ENCODE assay signal across 9 cellular contexts in the genomic region with DNA sequence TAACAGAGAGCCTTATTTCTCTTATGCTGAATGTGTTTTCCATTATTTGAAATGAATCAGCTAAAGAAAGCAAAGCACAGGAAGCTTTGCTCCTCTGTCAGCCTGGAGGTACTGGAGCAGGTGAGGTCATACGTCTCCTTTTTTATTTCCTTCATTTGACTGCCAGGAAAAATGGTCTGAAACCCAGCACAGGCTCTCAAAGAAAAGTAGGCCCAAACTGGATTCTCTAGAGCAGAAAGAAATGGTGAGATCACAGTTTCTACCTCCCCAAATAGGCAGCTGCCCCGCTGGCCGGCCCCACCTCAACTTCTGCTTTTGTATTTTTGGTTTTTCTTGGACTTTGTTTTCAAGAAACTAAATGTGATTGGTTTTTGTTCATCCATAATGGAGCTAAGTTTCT.
DNase-seq lines count a peak whose midpoint lies in the region; ATAC-seq and TF ChIP-seq lines count a peak whose summit lies in the region.
"Had no signal": no experiment of that assay in that cellular context is flagged by ENCODE, and none has a peak within 500 bp of the region (broad histone marks: within the 10 kb centered on the region; RNA-seq: fewer than 3 reads in every experiment).

No MANE protein-coding gene starts in this region.

- in situ Hi-C loops in ACHN (cut with HindIII; ENCODE audit: low pct_ligation_motif_present, low pct_unique_long_range_greater_than_20kb, low sequenced_read_pairs), result no loop called here

- no TSS peak for BruUV-seq in PC-3 (replicated peaks; lab: Mats Ljungman, UMichigan)

- H2AFZ ChIP-seq in PC-3 (ENCODE audit: low read length), result no peak overlapping the region

- no peaks in the 10 kb centered on the region for H4K20me1 ChIP-seq in PC-3 (ENCODE audit: low read length)

- no peak for TF ChIP-seq CTCF in PC-3 (conservative IDR thresholded peaks at IDR 0.05; ENCODE audit: low read depth, low read length)
- TF ChIP-seq CTCF in mucosa of descending colon (IDR thresholded peaks at IDR 0.05), result no peak

- peaks cover 80% of the 10 kb centered on the region for H3K4me1 Mint-ChIP-seq in activated CD4-positive, alpha-beta T cell treated with anti-CD3 and anti-CD28 coated beads, Interleukin-2, amount 10 ng/mL, durations not matched to agents 24 days and 14 days

- no peaks in the 10 kb centered on the region for H3F3A ChIP-seq in PC-3 (ENCODE audit: low read length, unreplicated experiment)

- no peak overlapping the region for H3K4me2 ChIP-seq in PC-3 (ENCODE audit: low read length)

- H3K4me3 ChIP-seq in PC-3 (ENCODE audit: low read length) (no peak overlapping the region), mucosa of descending colon (no peak overlapping the region)
- H3K4me3 ChIP-seq: upper lobe of left lung had no signal

- H3K4me1 ChIP-seq in PC-3 (ENCODE audit: insufficient read depth, low read length), result peaks cover 14% of the 10 kb centered on the region
- peaks cover 27% of the 10 kb centered on the region for H3K4me1 ChIP-seq in mucosa of descending colon (ENCODE audit: low read depth)

- H3K9me3 Mint-ChIP-seq in activated CD4-positive, alpha-beta T cell treated with anti-CD3 and anti-CD28 coated beads, Interleukin-2, amount 10 ng/mL, durations not matched to agents 24 days and 14 days, result no peaks in the 10 kb centered on the region

- peak overlapping the region; percentile 84 for H3K27ac Mint-ChIP-seq in activated CD4-positive, alpha-beta T cell treated with anti-CD3 and anti-CD28 coated beads, Interleukin-2, amount 10 ng/mL, durations not matched to agents 24 days and 14 days

- DNase-seq in activated CD4-positive, alpha-beta T cell treated with anti-CD3 and anti-CD28 coated beads, Interleukin-2, amount 10 ng/mL, durations not matched to agents 24 days and 14 days, result peak; percentile 59
- DNase-seq in activated CD4-positive, alpha-beta T cell treated with anti-CD3 and anti-CD28 coated beads for 48 hours, result no peak
- no peak for DNase-seq in PC-3
- DNase-seq in mucosa of descending colon, result peak in 1 of 3 donors; percentile 40
- no peak for DNase-seq in Ammon's horn (ENCODE audit: low spot score)
- no peak for DNase-seq in AML-193 (lab: John Stamatoyannopoulos, UW)
- no peak for DNase-seq in ACHN

- ATAC-seq in HG02938 (IDR thresholded peaks at IDR 0.05; ENCODE audit: unreplicated experiment) (peak; percentile 76), PC-3 (peak; percentile 35; the same call in 1 of the 2 replicates), mucosa of descending colon (peak; percentile 15)

- H3K27me3 ChIP-seq in PC-3 (ENCODE audit: low read length), result no peaks in the 10 kb centered on the region
- H3K27me3 ChIP-seq: upper lobe of left lung had no signal

- no peaks in the 10 kb centered on the region for H3K79me2 ChIP-seq in PC-3 (ENCODE audit: low read length)

- CTCF ChIA-PET in PC-3 (lab: Charles Lee), result no interaction called here

- H3K9me3 ChIP-seq in PC-3 (ENCODE audit: low read length) (no peaks in the 10 kb centered on the region), mucosa of descending colon (no peaks in the 10 kb centered on the region)
- H3K9me3 ChIP-seq: upper lobe of left lung had no signal

- POLR2A ChIA-PET in PC-3 (lab: Charles Lee; ENCODE audit: unreplicated experiment), result no interaction called here

- no peaks in the 10 kb centered on the region for H3K36me3 ChIP-seq in PC-3 (ENCODE audit: low read depth, low read length)
- H3K36me3 ChIP-seq in mucosa of descending colon (ENCODE audit: low read depth), result no peaks in the 10 kb centered on the region

- H3K4me3 Mint-ChIP-seq in activated CD4-positive, alpha-beta T cell treated with anti-CD3 and anti-CD28 coated beads, Interleukin-2, amount 10 ng/mL, durations not matched to agents 24 days and 14 days, result peak overlapping the region; percentile 77

- H3K27me3 Mint-ChIP-seq in activated CD4-positive, alpha-beta T cell treated with anti-CD3 and anti-CD28 coated beads, Interleukin-2, amount 10 ng/mL, durations not matched to agents 24 days and 14 days, result no peaks in the 10 kb centered on the region

- intact Hi-C loops in activated CD4-positive, alpha-beta T cell treated with anti-CD3 and anti-CD28 coated beads, Interleukin-2, amount 10 ng/mL, durations not matched to agents 24 days and 14 days (cut with micrococcal nuclease), result no loop called here
- intact Hi-C loops in PC-3 (cut with micrococcal nuclease), result no loop called here
- intact Hi-C loops in mucosa of descending colon (cut with DNase I, micrococcal nuclease), result no loop called here

- no peak overlapping the region for H3K9ac ChIP-seq in PC-3 (ENCODE audit: low read length)

- peaks cover 89% of the 10 kb centered on the region for H3K36me3 Mint-ChIP-seq in activated CD4-positive, alpha-beta T cell treated with anti-CD3 and anti-CD28 coated beads, Interleukin-2, amount 10 ng/mL, durations not matched to agents 24 days and 14 days (ENCODE audit: low read depth)

- no peaks in the 10 kb centered on the region for H3K9me2 ChIP-seq in PC-3 (replicated peaks; ENCODE audit: low read length)

- no peak overlapping the region for H3K27ac ChIP-seq in PC-3 (ENCODE audit: low read length)

Comparison
In these comparisons a context has a peak if more than half of its experiments do, and no peak if none do; other contexts are left out.
1. ATAC-seq: peak in every context shown above with its lines; median percentile 76 in HG02938; 35 in PC-3; 15 in mucosa of descending colon.